ENCODE assay signal across 18 cellular contexts in the genomic region with DNA sequence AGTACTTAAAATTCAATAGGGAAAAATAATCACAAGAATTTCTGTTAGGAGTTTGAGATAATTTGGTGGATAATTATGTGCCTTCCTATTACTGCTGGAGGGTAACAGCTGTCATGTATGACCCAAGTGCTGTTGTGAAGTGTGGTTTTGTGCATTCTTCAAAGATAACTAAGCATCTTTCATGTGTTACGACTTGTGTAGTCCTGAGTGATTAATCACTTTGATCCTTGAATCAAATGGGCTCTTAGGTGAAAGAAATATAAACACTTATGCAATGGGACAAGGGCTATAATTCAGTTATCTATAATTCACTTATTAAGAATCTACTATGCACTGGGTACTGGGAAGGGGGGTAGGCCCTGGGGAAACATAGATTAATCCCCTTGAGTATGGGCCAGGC.
DNase-seq lines count a peak whose midpoint lies in the region; ATAC-seq, FAIRE-seq and TF ChIP-seq lines count a peak whose summit lies in the region.
"Had no signal": no experiment of that assay in that cellular context is flagged by ENCODE, and none has a peak within 500 bp of the region (broad histone marks: within the 10 kb centered on the region; RNA-seq: fewer than 3 reads in every experiment).

No MANE protein-coding gene starts in this region.

- no peak for FAIRE-seq in bronchial epithelial cell (lab: Jason Lieb, UNC)
- FAIRE-seq: GM12878 had no signal

- DNase-seq in EL = peak; percentile 76
- DNase-seq in LHCN-M2 (ENCODE audit: low read depth) = peak; percentile 94
- peak; percentile 97 for DNase-seq in bronchial epithelial cell (ENCODE audit: low read depth)
- DNase-seq in kidney glomerular epithelial cell (lab: John Stamatoyannopoulos, UW) = peak; percentile 73
- no peak for DNase-seq in GOT3 (lab: John Stamatoyannopoulos, UW)
- no peak for DNase-seq in NCI-H187 (lab: John Stamatoyannopoulos, UW)
- no peak for DNase-seq in NCI-H1436 treated with DMSO at 0.1 percent for 48 hours (lab: John Stamatoyannopoulos, UW)
- DNase-seq: activated CD4-positive, CD25-positive, alpha-beta regulatory T cell treated with anti-CD3 and anti-CD28 coated beads, Interleukin-2, amount 50 U/mL, for 72 hours; activated CD8-positive, alpha-beta memory T cell treated with anti-CD3 and anti-CD28 coated beads, Interleukin-2, amount 50 U/mL, for 4 hours; activated naive CD4-positive, alpha-beta T cell treated with Interleukin-2 at 50 U/mL for 16 hours; effector memory CD8-positive, alpha-beta T cell; heart left ventricle; posterior cingulate gyrus; T-helper 17 cell had no signal

- no peak overlapping the region for H3K4me3 ChIP-seq in bronchial epithelial cell (ENCODE audit: low read depth, low read length)
- H3K4me3 ChIP-seq: BLaER1 treated with 17β-estradiol and CSF1 and Interleukin-3, amounts not matched to agents 10 nM and 100 nM; GM12878; heart left ventricle had no signal

- no peaks in the 10 kb centered on the region for H3K36me3 ChIP-seq in bronchial epithelial cell (ENCODE audit: control insufficient read depth, insufficient read depth, low read length)
- H3K36me3 ChIP-seq: BLaER1 treated with 17β-estradiol and CSF1 and Interleukin-3, amounts not matched to agents 10 nM and 100 nM; heart left ventricle had no signal

- no peaks in the 10 kb centered on the region for H3K27me3 ChIP-seq in bronchial epithelial cell (ENCODE audit: control insufficient read depth, insufficient read depth, low read length)
- H3K27me3 ChIP-seq: BLaER1 treated with 17β-estradiol and CSF1 and Interleukin-3, amounts not matched to agents 10 nM and 100 nM; heart left ventricle had no signal

- TF ChIP-seq CTCF in bronchial epithelial cell (IDR thresholded peaks at IDR 0.05; ENCODE audit: insufficient read depth, low read length, severe bottlenecking) = no peak

- no peak for ATAC-seq in GM18858 (IDR thresholded peaks at IDR 0.05; ENCODE audit: unreplicated experiment)
- ATAC-seq: effector memory CD8-positive, alpha-beta T cell; GM12878; heart left ventricle; Panc1; T-helper 17 cell had no signal

Comparison
In these comparisons a context has a peak if more than half of its experiments do, and no peak if none do; other contexts are left out.
1. DNase-seq: peak in EL (single experiment), LHCN-M2 (single experiment), bronchial epithelial cell (single experiment) and kidney glomerular epithelial cell (single experiment); none in GOT3 (single experiment), NCI-H187 (0 of 2) and NCI-H1436 treated with DMSO at 0.1 percent for 48 hours (single experiment).